In the genomic region with DNA sequence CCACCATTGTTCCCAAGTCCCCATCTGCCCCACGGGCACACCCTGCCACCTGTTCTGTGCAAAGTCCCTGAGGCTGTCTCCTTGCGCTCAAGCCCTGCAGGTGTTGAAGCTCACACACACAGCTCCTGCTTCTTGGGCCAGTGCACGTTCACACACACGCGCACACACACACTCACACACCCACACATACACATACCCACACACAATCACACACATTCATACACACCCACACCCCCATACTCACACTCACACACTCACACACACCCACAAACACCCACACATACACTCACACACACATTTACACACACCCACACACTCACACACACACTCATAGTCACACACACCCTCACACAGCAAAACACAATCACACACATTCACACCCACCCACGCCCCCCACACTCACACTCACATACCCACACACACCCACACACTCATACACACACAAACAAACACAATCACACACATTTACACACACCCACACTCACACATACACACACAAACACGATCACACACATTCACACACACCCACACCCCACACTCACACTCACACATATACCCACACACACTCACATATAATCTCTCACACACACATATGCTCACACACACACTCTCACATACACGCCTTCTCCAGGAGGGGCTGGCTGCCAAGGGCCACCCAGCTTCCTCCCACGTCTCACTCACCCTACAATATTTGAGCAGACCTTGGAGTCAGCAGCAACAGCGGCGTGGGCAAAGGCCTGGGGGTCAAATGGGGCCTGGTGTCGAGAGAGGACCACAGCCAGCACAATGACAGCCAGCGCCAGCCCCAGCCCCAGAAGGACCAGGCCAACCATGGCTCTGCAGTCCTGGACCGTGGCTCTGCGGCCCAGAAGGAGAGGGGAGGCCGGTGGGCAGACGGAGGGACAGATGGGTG, we compare ENCODE assay signal across 12 cellular contexts. TPM values are rescaled to one million over a fixed set of nuclear protein-coding genes. Genes with fewer than 3 reads are reported as not detected.
A peak's percentile ranks its signal among the peaks of the same experiment; 100 is the strongest.
DNase-seq lines count a peak whose midpoint lies in the region; ATAC-seq, FAIRE-seq and TF ChIP-seq lines count a peak whose summit lies in the region.
"Not testable (repeated sequence)": the region's sequence is repeated elsewhere in the genome, so short reads cannot be mapped to it uniquely, and the experiment has no call there.
"Had no signal": no experiment of that assay in that cellular context is flagged by ENCODE, and none has a peak within 500 bp of the region (broad histone marks: within the 10 kb centered on the region; RNA-seq: fewer than 3 reads in every experiment).

No MANE protein-coding gene starts in this region.

- ATAC-seq in HepG2, result not testable (repeated sequence)

- H3K4me1 Mint-ChIP-seq in endodermal cell, result peaks cover 16% of the 10 kb centered on the region
- peaks cover 32% of the 10 kb centered on the region for H3K4me1 Mint-ChIP-seq in nephron progenitor cell
- not testable (repeated sequence) for H3K4me1 Mint-ChIP-seq in type B pancreatic cell (ENCODE audit: unreplicated experiment)

- TF ChIP-seq EP300 in HepG2 (IDR thresholded peaks at IDR 0.05; ENCODE audit: low read depth in 2 of 2, low read length in 2 of 2); HepG2 (CRISPR knock-in tag; IDR thresholded peaks at IDR 0.05; ENCODE audit: borderline replicate concordance): not testable (repeated sequence)

- H3K27ac Mint-ChIP-seq in endodermal cell, result peak overlapping the region; percentile 37
- not testable (repeated sequence) for H3K27ac Mint-ChIP-seq in nephron progenitor cell
- H3K27ac Mint-ChIP-seq in type B pancreatic cell, result peak overlapping the region; percentile 30

- intact Hi-C loops in HepG2 (cut with micrococcal nuclease; ENCODE audit: unreplicated experiment), result not testable (repeated sequence)

- in situ Hi-C loops in HepG2 (cut with HindIII; ENCODE audit: extremely low pct_ligation_motif_present, low pct_unique_long_range_greater_than_20kb), result not testable (repeated sequence)

- 89 to 92% methylated on average over 6 to 13 of the region's 17 CpGs for WGBS in endodermal cell (ENCODE audit: insufficient coverage in 1 of 2, insufficient read length in 1 of 2), 2 experiments
- WGBS in HepG2 (ENCODE audit: low lambda C conversion rate), result 39% methylated on average over 17 of the region's 17 CpGs

- not testable (repeated sequence) for H3K9me3 Mint-ChIP-seq in endodermal cell, nephron progenitor cell, type B pancreatic cell

- not testable (repeated sequence) for H3K27me3 ChIP-seq in BLaER1 treated with 17β-estradiol and CSF1 and Interleukin-3, amounts not matched to agents 10 nM and 100 nM; endodermal cell (ENCODE audit: control insufficient read depth, insufficient read depth, low read length, poor library complexity, severe bottlenecking); HepG2 (ENCODE audit: control insufficient read depth in 1 of 2, insufficient read depth in 2 of 2, low read length in 2 of 2)

- not testable (repeated sequence) for TF ChIP-seq RAD21 in HepG2 (CRISPR knock-in tag; IDR thresholded peaks at IDR 0.05)

- H3K79me2 ChIP-seq in HepG2 (ENCODE audit: insufficient read depth, low read length), result not testable (repeated sequence)

- peak; percentile 53 to 83 for DNase-seq in NCI-H526 (lab: John Stamatoyannopoulos, UW)
- peak; percentile 24 for DNase-seq in activated effector memory CD4-positive, alpha-beta T cell treated with anti-CD3 and anti-CD28 coated beads, Interleukin-2, amount 50 U/mL, for 16 hours
- DNase-seq in endodermal cell, result peak; percentile 38
- DNase-seq in HepG2 (ENCODE audit: low spot score); nephron progenitor cell: not testable (repeated sequence)
- peak; percentile 59 for DNase-seq in type B pancreatic cell (ENCODE audit: extremely low spot score, unreplicated experiment)

- BruUV-seq in HepG2 (replicated peaks; lab: Mats Ljungman, UMichigan), result not testable (repeated sequence)

- not testable (repeated sequence) for H3K36me3 ChIP-seq in BLaER1 treated with 17β-estradiol and CSF1 and Interleukin-3, amounts not matched to agents 10 nM and 100 nM; HEK293 (ENCODE audit: control insufficient read depth in 2 of 2, insufficient read depth in 1 of 2, low read length in 2 of 2); endodermal cell (ENCODE audit: control insufficient read depth, insufficient read depth, low read length); HepG2 (replicated peaks in 1 of 2; ENCODE audit: control insufficient read depth in 1 of 2, insufficient read depth in 2 of 2, low read length in 2 of 2)

- POLR2A ChIA-PET in HEK293 (lab: Yijun Ruan, JAX); HepG2 (lab: Yijun Ruan, JAX): not testable (repeated sequence)

- not testable (repeated sequence) for H3K9me3 ChIP-seq in BLaER1 treated with 17β-estradiol and CSF1 and Interleukin-3, amounts not matched to agents 10 nM and 100 nM (replicated peaks in 1 of 11); HEK293 (ENCODE audit: control insufficient read depth, insufficient read depth, low read depth, low read length); endodermal cell (ENCODE audit: control insufficient read depth, low read length); HepG2 (ENCODE audit: low read length)

- H3K27ac ChIP-seq in BLaER1 treated with 17β-estradiol and CSF1 and Interleukin-3, amounts not matched to agents 10 nM and 100 nM; HEK293 (ENCODE audit: extremely low read depth, low read depth, low read length); endodermal cell (ENCODE audit: low read depth, low read length); HepG2 (ENCODE audit: extremely low read length, insufficient read depth, low read length): not testable (repeated sequence)

- FAIRE-seq in HepG2 (lab: Jason Lieb, UNC), result not testable (repeated sequence)

- H3K4me3 ChIP-seq in BLaER1 treated with 17β-estradiol and CSF1 and Interleukin-3, amounts not matched to agents 10 nM and 100 nM; HEK293 (ENCODE audit: low read depth, low read length); endodermal cell (ENCODE audit: low read length); HepG2 (replicated peaks in 1 of 3; ENCODE audit: insufficient read depth in 1 of 3, low read depth in 2 of 3, low read length in 3 of 3): not testable (repeated sequence)

- H3K4me1 ChIP-seq in BLaER1 treated with 17β-estradiol and CSF1 and Interleukin-3, amounts not matched to agents 10 nM and 100 nM, result peaks cover 4 to 34% (median 28%) of the 10 kb centered on the region in 10 experiments; a peak in 18 of 20 replicates
- H3K4me1 ChIP-seq in HEK293 (ENCODE audit: control insufficient read depth, insufficient read depth, low read length); endodermal cell (ENCODE audit: control insufficient read depth, insufficient read depth, low read length): not testable (repeated sequence)
- peaks cover 38% of the 10 kb centered on the region for H3K4me1 ChIP-seq in HepG2 (ENCODE audit: insufficient read depth, low read length)

- not testable (repeated sequence) for H2AFZ ChIP-seq in HepG2 (ENCODE audit: low read length)

- TF ChIP-seq POLR2A in HepG2 (IDR thresholded peaks at IDR 0.05; ENCODE audit: insufficient read depth in 1 of 2, low read depth in 2 of 2, low read length in 2 of 2), result not testable (repeated sequence)

- TF ChIP-seq CTCF in HEK293 (tag by site-specific recombination; IDR thresholded peaks at IDR 0.05); endodermal cell (conservative IDR thresholded peaks at IDR 0.05); HepG2 (CRISPR knock-in tag; IDR thresholded peaks at IDR 0.05); nephron progenitor cell (IDR thresholded peaks at IDR 0.05); type B pancreatic cell (conservative IDR thresholded peaks at IDR 0.05): not testable (repeated sequence)

- H3K4me3 Mint-ChIP-seq in endodermal cell (peak overlapping the region; percentile 17), nephron progenitor cell (peak overlapping the region; percentile 4)
- not testable (repeated sequence) for H3K4me3 Mint-ChIP-seq in type B pancreatic cell

- CTCF ChIA-PET in HEK293 (lab: Yijun Ruan, JAX); HepG2 (lab: Yijun Ruan, JAX; ENCODE audit: low intra/inter-chr PET ratio, low total read pairs): not testable (repeated sequence)

- peak overlapping the region in 8 of 11 experiments; percentile 43 to 64 (median 52); a peak in 12 of 22 replicates for H3K4me2 ChIP-seq in BLaER1 treated with 17β-estradiol and CSF1 and Interleukin-3, amounts not matched to agents 10 nM and 100 nM
- H3K4me2 ChIP-seq in HepG2 (ENCODE audit: low read depth, low read length), result not testable (repeated sequence)

- not testable (repeated sequence) for H3K36me3 Mint-ChIP-seq in endodermal cell (ENCODE audit: low read depth); nephron progenitor cell (ENCODE audit: low read depth); type B pancreatic cell

- H3K27me3 Mint-ChIP-seq in endodermal cell (ENCODE audit: insufficient read depth); nephron progenitor cell (ENCODE audit: low read depth, poor library complexity); type B pancreatic cell: not testable (repeated sequence)

- H3K9ac ChIP-seq in BLaER1 treated with 17β-estradiol and CSF1 and Interleukin-3, amounts not matched to agents 10 nM and 100 nM; endodermal cell (ENCODE audit: extremely low read depth, low read length, poor library complexity, severe bottlenecking); HepG2 (ENCODE audit: insufficient read depth, low read depth, low read length): not testable (repeated sequence)

- not testable (repeated sequence) for H4K20me1 ChIP-seq in BLaER1 treated with 17β-estradiol and CSF1 and Interleukin-3, amounts not matched to agents 10 nM and 100 nM; HepG2 (ENCODE audit: insufficient read depth, low read length)

RNA-seq across cellular contexts. Expression of gene GGTLC1, which starts 8.4 kb away (rescaled TPM):
- total RNA-seq in endodermal cell (not detected), HepG2 (2016; rRNA removed; fragmentation: Illumina TruSeq; extraction: Trizol) (not detected in 2 replicates), type B pancreatic cell (ENCODE audit: low replicate concordance) (not detected in 2 replicates)
- polyA plus RNA-seq in endodermal cell (2013, experiment 1 of 2), result not detected
- polyA plus RNA-seq in endodermal cell (2013, experiment 2 of 2), result not detected
- not detected in 2 replicates for total RNA-seq in HepG2 (2016; cell fraction: cytosol; rRNA removed; fragmentation: Illumina TruSeq; extraction: Trizol; ENCODE audit: low read depth)
- not detected in 2 replicates for total RNA-seq in HepG2 (2016; cell fraction: insoluble cytoplasmic fraction; rRNA removed; fragmentation: Illumina TruSeq; extraction: Trizol)
- not detected in 2 replicates for total RNA-seq in HepG2 (2016; cell fraction: membrane; rRNA removed; fragmentation: Illumina TruSeq; extraction: Trizol)
- not detected in 2 replicates for total RNA-seq in HepG2 (2016; cell fraction: nucleus; rRNA removed; fragmentation: Illumina TruSeq; extraction: Trizol)
- polyA plus RNA-seq in HepG2 (2011; rRNA removed), result not detected in 2 replicates
- not detected in 2 replicates for polyA plus RNA-seq in HepG2 (2011; cell fraction: cytosol; rRNA removed)
- polyA plus RNA-seq in HepG2 (2011; cell fraction: nucleus; rRNA removed), result not detected in 2 replicates
- polyA plus RNA-seq in HepG2 (2012), result not detected in 2 replicates
- polyA plus RNA-seq in HepG2 (2016; cell fraction: cytosol; fragmentation: Illumina TruSeq; extraction: Trizol; ENCODE audit: low read depth), result not detected in 2 replicates
- not detected in 2 replicates for polyA plus RNA-seq in HepG2 (2016; cell fraction: insoluble cytoplasmic fraction; fragmentation: Illumina TruSeq; extraction: Trizol; ENCODE audit: low read depth)
- not detected in 2 replicates for polyA plus RNA-seq in HepG2 (2016; cell fraction: membrane; fragmentation: Illumina TruSeq; extraction: Trizol; ENCODE audit: low read depth)
- not detected in 2 replicates for polyA plus RNA-seq in HepG2 (2016; cell fraction: nucleus; fragmentation: Illumina TruSeq; extraction: Trizol; ENCODE audit: insufficient read depth, low read depth)
- not detected in 2 replicates for polyA minus RNA-seq in HepG2 (2011; rRNA and poly(A)+ RNA removed; ENCODE audit: low replicate concordance)
- not detected in 2 replicates for polyA minus RNA-seq in HepG2 (2011; cell fraction: cytosol; rRNA and poly(A)+ RNA removed)
- not detected in 2 replicates for polyA minus RNA-seq in HepG2 (2011; cell fraction: nucleus; rRNA and poly(A)+ RNA removed)
- total RNA-seq: CD4-positive, CD25-positive, alpha-beta regulatory T cell; GM23338; PC-3 had no signal
- polyA plus RNA-seq: CD4-positive, CD25-positive, alpha-beta regulatory T cell; GM23338; SK-N-SH had no signal
